8 cellular contexts compared by ENCODE assay signal in the genomic region with DNA sequence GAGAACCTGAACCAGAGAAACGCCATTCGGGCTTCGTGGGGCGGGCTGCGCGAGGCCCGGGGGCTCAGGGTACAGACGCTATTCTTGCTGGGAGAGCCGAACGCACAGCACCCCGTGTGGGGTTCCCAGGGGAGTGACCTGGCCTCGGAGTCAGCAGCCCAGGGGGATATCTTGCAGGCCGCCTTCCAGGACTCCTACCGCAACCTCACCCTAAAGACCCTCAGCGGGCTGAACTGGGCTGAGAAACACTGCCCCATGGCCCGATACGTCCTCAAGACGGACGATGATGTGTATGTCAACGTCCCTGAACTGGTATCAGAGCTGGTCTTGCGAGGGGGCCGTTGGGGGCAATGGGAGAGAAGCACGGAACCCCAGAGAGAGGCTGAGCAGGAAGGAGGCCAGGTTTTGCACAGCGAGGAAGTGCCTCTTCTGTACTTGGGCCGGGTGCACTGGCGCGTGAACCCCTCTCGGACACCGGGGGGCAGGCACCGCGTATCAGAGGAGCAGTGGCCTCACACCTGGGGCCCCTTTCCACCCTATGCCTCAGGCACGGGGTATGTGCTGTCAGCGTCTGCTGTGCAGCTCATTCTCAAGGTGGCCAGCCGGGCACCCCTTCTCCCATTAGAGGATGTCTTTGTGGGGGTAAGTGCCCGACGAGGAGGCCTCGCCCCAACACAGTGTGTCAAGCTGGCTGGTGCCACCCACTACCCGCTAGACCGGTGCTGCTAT. TPM values are rescaled to one million over a fixed set of nuclear protein-coding genes. Genes with fewer than 3 reads are reported as not detected.
DNase-seq lines count a peak whose midpoint lies in the region; ATAC-seq lines count a peak whose summit lies in the region.

No MANE protein-coding gene starts in this region.

- peaks cover 57% of the 10 kb centered on the region for H3K4me1 Mint-ChIP-seq in activated T-cell treated with anti-CD3 and anti-CD28 coated beads, Interleukin-2, amount 50 U/mL, for 72 hours (ENCODE audit: low read depth)

- no peaks in the 10 kb centered on the region for H3K27me3 Mint-ChIP-seq in activated T-cell treated with anti-CD3 and anti-CD28 coated beads, Interleukin-2, amount 50 U/mL, for 72 hours (ENCODE audit: low read depth)

- H3K9me3 Mint-ChIP-seq in activated T-cell treated with anti-CD3 and anti-CD28 coated beads, Interleukin-2, amount 50 U/mL, for 72 hours, result no peaks in the 10 kb centered on the region

- peak; percentile 27 for ATAC-seq in HG03175 (IDR thresholded peaks at IDR 0.05; ENCODE audit: unreplicated experiment)
- ATAC-seq in activated T-cell treated with anti-CD3 and anti-CD28 coated beads, Interleukin-2, amount 50 U/mL, for 72 hours (replicated peaks in 1 of 2), result peak; percentile 5 to 10
- no peak for ATAC-seq in HG02973 (IDR thresholded peaks at IDR 0.05; ENCODE audit: unreplicated experiment)

- H3K4me3 Mint-ChIP-seq in activated T-cell treated with anti-CD3 and anti-CD28 coated beads, Interleukin-2, amount 50 U/mL, for 72 hours, result peak overlapping the region; percentile 94 to 98

- H3K27ac Mint-ChIP-seq in activated T-cell treated with anti-CD3 and anti-CD28 coated beads, Interleukin-2, amount 50 U/mL, for 72 hours, result peak overlapping the region; percentile 89

- DNase-seq in EL (peak; percentile 27), germinal center (ENCODE audit: low spot score) (peak; percentile 66), retina (peak; percentile 14), middle frontal gyrus (ENCODE audit: extremely low spot score, low spot score) (no peak), foreskin melanocyte (no peak)
- peak; percentile 44 to 45 for DNase-seq in activated T-cell treated with anti-CD3 and anti-CD28 coated beads, Interleukin-2, amount 50 U/mL, for 72 hours

- H3K36me3 Mint-ChIP-seq in activated T-cell treated with anti-CD3 and anti-CD28 coated beads, Interleukin-2, amount 50 U/mL, for 72 hours (ENCODE audit: insufficient read depth in 2 of 2), result peaks cover 16 to 33% of the 10 kb centered on the region in 2 donors

RNA-seq across cellular contexts. Expression of a gene that starts 0.9 kb away (rescaled TPM):
- 10 to 100 TPM; 10.1 to 14.2 TPM for total RNA-seq in activated T-cell treated with anti-CD3 and anti-CD28 coated beads, Interleukin-2, amount 50 U/mL, for 72 hours

RNA-seq across cellular contexts. Expression of a gene that starts 6.0 kb away (rescaled TPM):
- 1,000 to 10,000 TPM; 4,335 to 4,825 TPM for total RNA-seq in activated T-cell treated with anti-CD3 and anti-CD28 coated beads, Interleukin-2, amount 50 U/mL, for 72 hours

RNA-seq across cellular contexts. Expression of a gene that starts 6.2 kb away (rescaled TPM):
- 10 to 100 TPM; 50.7 to 54.9 TPM for total RNA-seq in activated T-cell treated with anti-CD3 and anti-CD28 coated beads, Interleukin-2, amount 50 U/mL, for 72 hours

RNA-seq across cellular contexts. Expression of a gene that starts 11.2 kb away (rescaled TPM):
- 10 to 100 TPM; 46.6 to 54.0 TPM for total RNA-seq in activated T-cell treated with anti-CD3 and anti-CD28 coated beads, Interleukin-2, amount 50 U/mL, for 72 hours

RNA-seq across cellular contexts. Expression of a gene that starts 11.6 kb away (rescaled TPM):
- total RNA-seq in activated T-cell treated with anti-CD3 and anti-CD28 coated beads, Interleukin-2, amount 50 U/mL, for 72 hours, result 10 to 100 TPM; 41.9 to 54.6 TPM

Comparison
In these comparisons a context has a peak if more than half of its experiments do, and no peak if none do; other contexts are left out.
1. DNase-seq: peak in EL (single experiment), activated T-cell treated with anti-CD3 and anti-CD28 coated beads, Interleukin-2, amount 50 U/mL, for 72 hours (2 of 2), germinal center (single experiment) and retina (single experiment); none in middle frontal gyrus (single experiment) and foreskin melanocyte (single experiment).